7 cellular contexts compared by ENCODE assay signal in genomic region chr11:123174196-123175183, GRCh38. TPM values are rescaled to one million over a fixed set of nuclear protein-coding genes. Genes with fewer than 3 reads are reported as not detected.
DNase-seq lines count a peak whose midpoint lies in the region; ATAC-seq and TF ChIP-seq lines count a peak whose summit lies in the region.

No MANE protein-coding gene starts in this region.

- no peak overlapping the region for H2BK12ac ChIP-seq in mesenchymal stem cell (ENCODE audit: low read length in 2 of 2)

- H3K4me3 ChIP-seq in duodenal mucosa (ENCODE audit: low read depth in 1 of 2, low read length in 2 of 2) (no peak overlapping the region), mesenchymal stem cell (ENCODE audit: insufficient read depth in 1 of 2, low read depth in 1 of 2, low read length in 2 of 2) (peak overlapping the region in 1 of 2 experiments; percentile 24), aorta (ENCODE audit: low read length in 2 of 2) (no peak overlapping the region), spleen (no peak overlapping the region)

- H3K4me1 Mint-ChIP-seq in CD4-positive, alpha-beta T cell (ENCODE audit: low read depth): no peaks in the 10 kb centered on the region

- H3K9me3 ChIP-seq in duodenal mucosa (ENCODE audit: control insufficient read depth in 1 of 2, low read length in 2 of 2): no peaks in the 10 kb centered on the region
- no peaks in the 10 kb centered on the region for H3K9me3 ChIP-seq in mesenchymal stem cell (ENCODE audit: control insufficient read depth, low read length)
- no peaks in the 10 kb centered on the region for H3K9me3 ChIP-seq in aorta (ENCODE audit: control insufficient read depth, low read length)
- H3K9me3 ChIP-seq in spleen: no peaks in the 10 kb centered on the region
- no peaks in the 10 kb centered on the region for H3K9me3 ChIP-seq in CD4-positive, alpha-beta T cell (ENCODE audit: control insufficient read depth, low read length)

- no peaks in the 10 kb centered on the region for H3K36me3 Mint-ChIP-seq in CD4-positive, alpha-beta T cell (ENCODE audit: low read depth)

- no peak overlapping the region for H3K23ac ChIP-seq in mesenchymal stem cell (ENCODE audit: low read length in 2 of 2)

- no peak overlapping the region for H2BK15ac ChIP-seq in mesenchymal stem cell (ENCODE audit: low read depth, poor library complexity, severe bottlenecking)

- H3K4me1 ChIP-seq in duodenal mucosa (ENCODE audit: control insufficient read depth in 1 of 2, insufficient read depth in 2 of 2, low read length in 2 of 2): peaks cover 5% of the 10 kb centered on the region in 2 donors
- peaks cover 8% of the 10 kb centered on the region for H3K4me1 ChIP-seq in mesenchymal stem cell (ENCODE audit: control insufficient read depth, insufficient read depth, low read depth, low read length)
- H3K4me1 ChIP-seq in aorta (ENCODE audit: control insufficient read depth in 1 of 2, insufficient read depth in 2 of 2, low read length in 2 of 2): peaks cover 0 to 5% of the 10 kb centered on the region in 2 donors
- peaks cover 0 to 22% (median 3%) of the 10 kb centered on the region in 6 donors for H3K4me1 ChIP-seq in spleen

- no peak overlapping the region for H3K27ac Mint-ChIP-seq in CD4-positive, alpha-beta T cell

- no peak overlapping the region for H3K4me2 ChIP-seq in mesenchymal stem cell (ENCODE audit: low read length, poor library complexity, severe bottlenecking)

- no peak overlapping the region for H4K8ac ChIP-seq in mesenchymal stem cell (ENCODE audit: low read length)

- ATAC-seq in aorta (ENCODE audit: low FRiP score): peak; percentile 87
- no peak for ATAC-seq in CD4-positive, alpha-beta T cell (ENCODE audit: poor library complexity)

- CTCF ChIA-PET in CD4-positive, alpha-beta T cell (lab: Charles Lee): no interaction called here

- H2BK5ac ChIP-seq in mesenchymal stem cell (ENCODE audit: low read depth, low read length, poor library complexity, severe bottlenecking): no peak overlapping the region

- no peak overlapping the region for H4K91ac ChIP-seq in mesenchymal stem cell (ENCODE audit: low read length)

- H3K36me3 ChIP-seq in duodenal mucosa (ENCODE audit: control insufficient read depth in 1 of 2, insufficient read depth in 2 of 2, low read length in 2 of 2): no peaks in the 10 kb centered on the region
- peaks cover 0 to 60% of the 10 kb centered on the region in 2 experiments for H3K36me3 ChIP-seq in mesenchymal stem cell (ENCODE audit: control insufficient read depth in 1 of 2, insufficient read depth in 2 of 2, low read depth in 1 of 2, low read length in 2 of 2)
- H3K36me3 ChIP-seq in aorta (ENCODE audit: control insufficient read depth in 1 of 2, insufficient read depth in 2 of 2, low read length in 1 of 2): no peaks in the 10 kb centered on the region
- H3K36me3 ChIP-seq in spleen: no peaks in the 10 kb centered on the region

- 15% methylated on average over 5 of the region's 7 CpGs for WGBS in mesenchymal stem cell
- 19 to 22% methylated on average over 7 of the region's 7 CpGs for WGBS in aorta, 2 donors
- WGBS in spleen, 5 donors: 40 to 72% (median 57%) methylated on average over 7 of the region's 7 CpGs

- intact Hi-C loops in aorta (cut with DNase I): no loop called here
- intact Hi-C loops in spleen (cut with DNase I; ENCODE audit: low total_unique reads): no loop called here
- intact Hi-C loops in CD4-positive, alpha-beta T cell (cut with DNase I, micrococcal nuclease): no loop called here

- POLR2A ChIA-PET in CD4-positive, alpha-beta T cell (lab: Charles Lee): no interaction called here

- peak overlapping the region in 1 of 2 experiments; percentile 80 for H3K18ac ChIP-seq in mesenchymal stem cell (ENCODE audit: low read depth in 1 of 2, low read length in 2 of 2)

- peaks cover 7% of the 10 kb centered on the region for H3K79me1 ChIP-seq in mesenchymal stem cell (replicated peaks; ENCODE audit: low read length, poor library complexity, severe bottlenecking)

- H3K4ac ChIP-seq in mesenchymal stem cell (ENCODE audit: low read depth in 1 of 2, low read length in 2 of 2): no peak overlapping the region

- H2BK120ac ChIP-seq in mesenchymal stem cell (ENCODE audit: low read depth, low read length): no peak overlapping the region

- H3K4me3 Mint-ChIP-seq in CD4-positive, alpha-beta T cell: no peak overlapping the region

- peaks cover 4% of the 10 kb centered on the region for H3K27me3 Mint-ChIP-seq in CD4-positive, alpha-beta T cell

- no peak overlapping the region for H3K14ac ChIP-seq in mesenchymal stem cell (ENCODE audit: low read length in 2 of 2)

- TF ChIP-seq POLR2A in spleen (IDR thresholded peaks at IDR 0.05): no peak

- DNase-seq in MV-4-11 (lab: John Stamatoyannopoulos, UW) (peak; percentile 66), mesenchymal stem cell (peak; percentile 96), aorta (no peak), spleen (no peak), HuH-7.5 (ENCODE audit: low spot score) (no peak)
- no peak for DNase-seq in CD4-positive, alpha-beta T cell

- no peak for TF ChIP-seq CTCF in spleen (IDR thresholded peaks at IDR 0.05 in 8 of 11, conservative IDR thresholded peaks at IDR 0.05 in 3 of 11)
- no peak for TF ChIP-seq CTCF in CD4-positive, alpha-beta T cell (IDR thresholded peaks at IDR 0.05)

- no peak overlapping the region for H2AFZ ChIP-seq in mesenchymal stem cell (ENCODE audit: low read depth, low read length)

- no peaks in the 10 kb centered on the region for H3K9me3 Mint-ChIP-seq in CD4-positive, alpha-beta T cell

- no peak overlapping the region for H3K9ac ChIP-seq in duodenal mucosa (ENCODE audit: low read depth in 1 of 2, low read length in 2 of 2)
- peak overlapping the region; percentile 78 for H3K9ac ChIP-seq in mesenchymal stem cell (ENCODE audit: low read length)

- H3K27ac ChIP-seq in duodenal mucosa (ENCODE audit: low read depth, low read length) (peak overlapping the region; percentile 46), mesenchymal stem cell (ENCODE audit: low read length, poor library complexity, severe bottlenecking) (peak overlapping the region; percentile 82), aorta (ENCODE audit: low read depth in 1 of 2, low read length in 2 of 2) (peak overlapping the region; percentile 75 to 98), spleen (peak overlapping the region in 2 of 8 donors; percentile 37 to 43)
- no peak overlapping the region for H3K27ac ChIP-seq in CD4-positive, alpha-beta T cell (ENCODE audit: low read depth, low read length)

- H2AK5ac ChIP-seq in mesenchymal stem cell (ENCODE audit: low read length, severe bottlenecking): peak overlapping the region; percentile 45

- no peaks in the 10 kb centered on the region for H3K27me3 ChIP-seq in duodenal mucosa (ENCODE audit: control insufficient read depth in 1 of 2, insufficient read depth in 2 of 2, low read length in 2 of 2)
- no peaks in the 10 kb centered on the region for H3K27me3 ChIP-seq in mesenchymal stem cell (ENCODE audit: control insufficient read depth in 1 of 2, insufficient read depth in 1 of 2, low read length in 2 of 2)
- no peaks in the 10 kb centered on the region for H3K27me3 ChIP-seq in aorta (ENCODE audit: control insufficient read depth in 1 of 2, insufficient read depth in 2 of 2, low read length in 1 of 2)
- H3K27me3 ChIP-seq in spleen (replicated peaks in 1 of 7): no peaks in the 10 kb centered on the region
- no peaks in the 10 kb centered on the region for H3K27me3 ChIP-seq in CD4-positive, alpha-beta T cell (ENCODE audit: control insufficient read depth, insufficient read depth, low read length)

RNA-seq across cellular contexts. Expression of gene CLMP, which starts 20.6 kb away (rescaled TPM):
- 46.5 TPM for polyA plus RNA-seq in mesenchymal stem cell (2013, experiment 1 of 2)
- 48.1 TPM for polyA plus RNA-seq in mesenchymal stem cell (2013, experiment 2 of 2)
- 100 to 1,000 TPM in 1 of 2 donors, 10 to 100 TPM in 1; 70.9 to 107 TPM for total RNA-seq in aorta
- 10 to 100 TPM in 1 of 2 donors, 1 to 10 TPM in 1; 8.2 to 23.8 TPM for polyA plus RNA-seq in aorta
- 10 to 100 TPM in 6 of 7 donors, 1 to 10 TPM in 1; 8.5 to 36.5 (median 21.1) TPM for total RNA-seq in spleen
- polyA plus RNA-seq in spleen: 1 to 10 TPM; 3.1 to 4.1 (median 3.6) TPM
- total RNA-seq in CD4-positive, alpha-beta T cell: under 1 TPM; 0.06 to 0.19 TPM

Comparison
In these comparisons a context has a peak if more than half of its experiments do, and no peak if none do; other contexts are left out.
1. DNase-seq: peak in MV-4-11 (single experiment) and mesenchymal stem cell (single experiment); none in aorta (0 of 2), spleen (single experiment), HuH-7.5 (single experiment) and CD4-positive, alpha-beta T cell (0 of 10).
2. RNA of gene CLMP, which starts 20.6 kb away (total RNA-seq): 70.9 to 107 TPM in aorta and 8.5 to 36.5 TPM in spleen; 0.06 to 0.19 TPM in CD4-positive, alpha-beta T cell; every median in the first group is over 4 times any median in the second.